Comparison of ENCODE assay signal across 23 cellular contexts in genomic region chr7:37205451-37205850, GRCh38.
DNase-seq lines count a peak whose midpoint lies in the region; ATAC-seq, FAIRE-seq and TF ChIP-seq lines count a peak whose summit lies in the region.
"Had no signal": no experiment of that assay in that cellular context is flagged by ENCODE, and none has a peak within 500 bp of the region (broad histone marks: within the 10 kb centered on the region; RNA-seq: fewer than 3 reads in every experiment).

No MANE protein-coding gene starts in this region.

- no peaks in the 10 kb centered on the region for H3K9me3 ChIP-seq in naive thymus-derived CD4-positive, alpha-beta T cell (ENCODE audit: control insufficient read depth in 2 of 3, low read length in 3 of 3)

- H3K9me3 Mint-ChIP-seq in activated CD4-positive, alpha-beta T cell treated with anti-CD3 and anti-CD28 coated beads, Interleukin-2, amount 10 ng/mL, durations not matched to agents 7 days and 5 days: no peaks in the 10 kb centered on the region
- no peaks in the 10 kb centered on the region for H3K9me3 Mint-ChIP-seq in naive thymus-derived CD4-positive, alpha-beta T cell
- no peaks in the 10 kb centered on the region for H3K9me3 Mint-ChIP-seq in activated T-helper 2 cell treated with anti-CD3 and anti-CD28 coated beads, Interferon-gamma antibody, Interleukin-2, Interleukin-4, amounts not matched to agents 10 μg/mL and 5 μg/mL and 100 μg/mL, durations not matched to agents 14 hours and 24 hours and 36 hours
- H3K9me3 Mint-ChIP-seq: CD4-positive, alpha-beta T cell; HFFc6 had no signal

- no peaks in the 10 kb centered on the region for H3K27me3 ChIP-seq in naive thymus-derived CD4-positive, alpha-beta T cell (ENCODE audit: control insufficient read depth in 2 of 2, insufficient read depth in 2 of 2, low read length in 2 of 2)

- no peak for TF ChIP-seq POLR2A in GM12891 (IDR thresholded peaks at IDR 0.05; ENCODE audit: low read depth, low read length)

- no peak overlapping the region for H3K27ac ChIP-seq in naive thymus-derived CD4-positive, alpha-beta T cell (ENCODE audit: low read depth, low read length)
- H3K27ac ChIP-seq: RWPE1 had no signal

- no peak for DNase-seq in activated CD4-positive, alpha-beta T cell treated with anti-CD3 and anti-CD28 coated beads, Interleukin-2, amount 10 ng/mL, durations not matched to agents 7 days and 5 days
- no peak for DNase-seq in activated CD4-positive, alpha-beta T cell treated with anti-CD3 and anti-CD28 coated beads for 4 hours
- no peak for DNase-seq in GM12891 (ENCODE audit: insufficient read length, low spot score)
- peak; percentile 20 for DNase-seq in MV-4-11 (lab: John Stamatoyannopoulos, UW)
- no peak for DNase-seq in naive thymus-derived CD4-positive, alpha-beta T cell
- DNase-seq in putamen (ENCODE audit: low spot score): no peak
- no peak for DNase-seq in activated T-helper 2 cell treated with anti-CD3 and anti-CD28 coated beads, Interferon-gamma antibody, Interleukin-2, Interleukin-4, amounts not matched to agents 10 μg/mL and 5 μg/mL and 100 μg/mL, durations not matched to agents 14 hours and 24 hours and 36 hours (ENCODE audit: low spot score)
- DNase-seq: CD4-positive, alpha-beta T cell; DMS153; GF-D8; HFFc6; KBM-7; NCI-H1417; NCI-H187; NCI-H2227 treated with DMSO at 0.1 percent for 48 hours; NCI-H510A treated with DMSO at 0.1 percent for 48 hours; NCI-H774 had no signal

- peak; percentile 38 for FAIRE-seq in GM12891 (lab: Jason Lieb, UNC)
- FAIRE-seq: GM12892, GM18507, H54, HepG2 had no signal

- H3K27ac Mint-ChIP-seq in activated CD4-positive, alpha-beta T cell treated with anti-CD3 and anti-CD28 coated beads, Interleukin-2, amount 10 ng/mL, durations not matched to agents 7 days and 5 days: peak overlapping the region; percentile 33
- peak overlapping the region in 7 of 9 donors; percentile 7 to 82 (median 63) for H3K27ac Mint-ChIP-seq in naive thymus-derived CD4-positive, alpha-beta T cell
- no peak overlapping the region for H3K27ac Mint-ChIP-seq in activated T-helper 2 cell treated with anti-CD3 and anti-CD28 coated beads, Interferon-gamma antibody, Interleukin-2, Interleukin-4, amounts not matched to agents 10 μg/mL and 5 μg/mL and 100 μg/mL, durations not matched to agents 14 hours and 24 hours and 36 hours
- H3K27ac Mint-ChIP-seq: CD4-positive, alpha-beta T cell; HFFc6 had no signal

- ATAC-seq in naive thymus-derived CD4-positive, alpha-beta T cell: no peak
- ATAC-seq in GM19455 (IDR thresholded peaks at IDR 0.05; ENCODE audit: unreplicated experiment): no peak
- ATAC-seq: HepG2 had no signal

- H3K4me1 Mint-ChIP-seq in activated CD4-positive, alpha-beta T cell treated with anti-CD3 and anti-CD28 coated beads, Interleukin-2, amount 10 ng/mL, durations not matched to agents 7 days and 5 days: peaks cover 19% of the 10 kb centered on the region
- peaks cover 0 to 14% (median 8%) of the 10 kb centered on the region in 7 donors for H3K4me1 Mint-ChIP-seq in naive thymus-derived CD4-positive, alpha-beta T cell
- H3K4me1 Mint-ChIP-seq in activated T-helper 2 cell treated with anti-CD3 and anti-CD28 coated beads, Interferon-gamma antibody, Interleukin-2, Interleukin-4, amounts not matched to agents 10 μg/mL and 5 μg/mL and 100 μg/mL, durations not matched to agents 14 hours and 24 hours and 36 hours (ENCODE audit: low read depth): peaks cover 14% of the 10 kb centered on the region

- H3K36me3 Mint-ChIP-seq in activated CD4-positive, alpha-beta T cell treated with anti-CD3 and anti-CD28 coated beads, Interleukin-2, amount 10 ng/mL, durations not matched to agents 7 days and 5 days (ENCODE audit: low read depth): peaks cover 43% of the 10 kb centered on the region
- peaks cover 4 to 44% (median 16%) of the 10 kb centered on the region in 5 donors for H3K36me3 Mint-ChIP-seq in naive thymus-derived CD4-positive, alpha-beta T cell
- peaks cover 66% of the 10 kb centered on the region for H3K36me3 Mint-ChIP-seq in activated T-helper 2 cell treated with anti-CD3 and anti-CD28 coated beads, Interferon-gamma antibody, Interleukin-2, Interleukin-4, amounts not matched to agents 10 μg/mL and 5 μg/mL and 100 μg/mL, durations not matched to agents 14 hours and 24 hours and 36 hours (ENCODE audit: low read depth)

- CTCF ChIA-PET in activated CD4-positive, alpha-beta T cell treated with anti-CD3 and anti-CD28 coated beads, Interleukin-2, amount 10 ng/mL, durations not matched to agents 7 days and 5 days (lab: Charles Lee): interaction anchor here (2.0 kb wide), 1 partner anchor 9 kb away, joined by 4 read pairs; no protein-coding TSS in a partner anchor
- CTCF ChIA-PET in naive thymus-derived CD4-positive, alpha-beta T cell (lab: Charles Lee): no interaction called here

- no peaks in the 10 kb centered on the region for H3K27me3 Mint-ChIP-seq in activated CD4-positive, alpha-beta T cell treated with anti-CD3 and anti-CD28 coated beads, Interleukin-2, amount 10 ng/mL, durations not matched to agents 7 days and 5 days
- H3K27me3 Mint-ChIP-seq in naive thymus-derived CD4-positive, alpha-beta T cell: no peaks in the 10 kb centered on the region
- no peaks in the 10 kb centered on the region for H3K27me3 Mint-ChIP-seq in activated T-helper 2 cell treated with anti-CD3 and anti-CD28 coated beads, Interferon-gamma antibody, Interleukin-2, Interleukin-4, amounts not matched to agents 10 μg/mL and 5 μg/mL and 100 μg/mL, durations not matched to agents 14 hours and 24 hours and 36 hours (ENCODE audit: low read depth)
- H3K27me3 Mint-ChIP-seq: CD4-positive, alpha-beta T cell had no signal

- POLR2A ChIA-PET in activated CD4-positive, alpha-beta T cell treated with anti-CD3 and anti-CD28 coated beads, Interleukin-2, amount 10 ng/mL, durations not matched to agents 7 days and 5 days (lab: Charles Lee): no interaction called here
- POLR2A ChIA-PET in naive thymus-derived CD4-positive, alpha-beta T cell (lab: Charles Lee): no interaction called here

- peaks cover 0 to 37% (median 0%) of the 10 kb centered on the region in 3 experiments for H3K36me3 ChIP-seq in naive thymus-derived CD4-positive, alpha-beta T cell (ENCODE audit: control insufficient read depth in 2 of 3, insufficient read depth in 3 of 3, low read length in 3 of 3)

- no peak overlapping the region for H3K4me3 ChIP-seq in naive thymus-derived CD4-positive, alpha-beta T cell (ENCODE audit: low read length)

- no peaks in the 10 kb centered on the region for H3K4me1 ChIP-seq in naive thymus-derived CD4-positive, alpha-beta T cell (ENCODE audit: control insufficient read depth in 2 of 2, insufficient read depth in 2 of 2, low read length in 2 of 2)

- intact Hi-C loops in naive thymus-derived CD4-positive, alpha-beta T cell (cut with micrococcal nuclease): no loop called here
- intact Hi-C loops in activated T-helper 2 cell treated with anti-CD3 and anti-CD28 coated beads, Interferon-gamma antibody, Interleukin-2, Interleukin-4, amounts not matched to agents 10 μg/mL and 5 μg/mL and 100 μg/mL, durations not matched to agents 14 hours and 24 hours and 36 hours (cut with micrococcal nuclease): loop anchor here (5.0 kb wide), 3 partner anchors 242 to 307 kb away; partner anchors contain the start of gene ELMO1

- no peak overlapping the region for H3K4me3 Mint-ChIP-seq in activated CD4-positive, alpha-beta T cell treated with anti-CD3 and anti-CD28 coated beads, Interleukin-2, amount 10 ng/mL, durations not matched to agents 7 days and 5 days
- H3K4me3 Mint-ChIP-seq in naive thymus-derived CD4-positive, alpha-beta T cell: no peak overlapping the region
- H3K4me3 Mint-ChIP-seq in activated T-helper 2 cell treated with anti-CD3 and anti-CD28 coated beads, Interferon-gamma antibody, Interleukin-2, Interleukin-4, amounts not matched to agents 10 μg/mL and 5 μg/mL and 100 μg/mL, durations not matched to agents 14 hours and 24 hours and 36 hours (ENCODE audit: low read depth): no peak overlapping the region
- H3K4me3 Mint-ChIP-seq: CD4-positive, alpha-beta T cell; HFFc6 had no signal

TF ChIP-seq in GM12891, 5 proteins besides CTCF, POLR2A, EP300 and RAD21:
- no peak for TF ChIP-seq SPI1 (IDR thresholded peaks at IDR 0.05; ENCODE audit: low read depth, low read length)
- no peak for TF ChIP-seq PAX5 (IDR thresholded peaks at IDR 0.05; ENCODE audit: insufficient read depth, low read length, severe bottlenecking)
- no peak for TF ChIP-seq TAF1 (IDR thresholded peaks at IDR 0.05; ENCODE audit: low read depth, low read length)
- TF ChIP-seq POLR2AphosphoS5 (IDR thresholded peaks at IDR 0.05; ENCODE audit: low read depth, low read length): no peak
- TF ChIP-seq POU2F2 (IDR thresholded peaks at IDR 0.05; ENCODE audit: low read depth, low read length): no peak
